ENCODE assay signal across 1 cellular context in the genomic region with DNA sequence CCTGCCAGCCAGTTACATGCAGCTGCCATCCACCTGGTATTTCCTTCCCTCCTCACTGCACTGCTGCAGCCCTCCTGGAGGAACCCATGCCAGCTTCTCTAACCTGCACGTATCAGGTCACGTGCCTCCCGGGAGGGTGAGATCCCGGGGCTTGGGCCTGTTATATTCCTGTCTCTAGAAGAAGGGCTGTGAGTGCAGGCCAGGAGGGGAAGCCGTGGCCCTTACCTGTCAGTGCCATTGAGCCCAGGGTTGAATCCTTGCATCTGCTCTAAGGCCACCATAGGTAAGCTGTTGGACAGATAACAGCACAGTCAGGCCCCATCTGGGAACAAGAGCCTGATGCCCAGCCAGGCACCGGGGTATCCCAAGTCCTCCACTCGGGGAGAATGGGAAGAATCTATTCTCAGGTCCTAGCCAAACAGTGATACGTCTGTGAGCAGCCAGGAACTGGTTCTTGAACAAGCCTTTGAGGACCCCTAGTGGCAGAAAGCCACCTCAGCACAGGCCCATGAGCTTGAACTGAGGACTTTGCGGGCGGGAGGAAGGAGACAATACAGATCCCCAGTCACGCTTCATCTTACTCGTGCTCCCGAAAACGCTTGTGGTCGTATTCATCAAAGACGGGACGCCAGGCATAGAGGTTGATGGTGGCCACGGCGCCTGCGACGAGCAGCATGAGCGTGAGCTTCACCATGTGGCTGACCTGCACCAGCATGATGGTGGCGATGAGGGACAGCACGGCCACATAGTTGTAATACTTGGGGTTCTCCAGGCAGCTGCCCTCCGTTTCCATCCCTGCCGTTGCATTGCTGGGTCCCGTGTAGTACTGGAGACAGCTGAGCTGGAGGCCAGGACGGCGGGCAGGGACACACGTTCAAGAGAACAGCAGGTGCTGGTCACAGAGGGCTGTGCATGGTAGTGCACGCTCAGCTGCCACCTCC.
TF ChIP-seq lines count a peak whose summit lies in the region.

No MANE protein-coding gene starts in this region.

TF ChIP-seq in WTC11, 78 proteins besides CTCF, POLR2A, EP300 and RAD21 (continued from another document):
- TF ChIP-seq, protein P1, sequence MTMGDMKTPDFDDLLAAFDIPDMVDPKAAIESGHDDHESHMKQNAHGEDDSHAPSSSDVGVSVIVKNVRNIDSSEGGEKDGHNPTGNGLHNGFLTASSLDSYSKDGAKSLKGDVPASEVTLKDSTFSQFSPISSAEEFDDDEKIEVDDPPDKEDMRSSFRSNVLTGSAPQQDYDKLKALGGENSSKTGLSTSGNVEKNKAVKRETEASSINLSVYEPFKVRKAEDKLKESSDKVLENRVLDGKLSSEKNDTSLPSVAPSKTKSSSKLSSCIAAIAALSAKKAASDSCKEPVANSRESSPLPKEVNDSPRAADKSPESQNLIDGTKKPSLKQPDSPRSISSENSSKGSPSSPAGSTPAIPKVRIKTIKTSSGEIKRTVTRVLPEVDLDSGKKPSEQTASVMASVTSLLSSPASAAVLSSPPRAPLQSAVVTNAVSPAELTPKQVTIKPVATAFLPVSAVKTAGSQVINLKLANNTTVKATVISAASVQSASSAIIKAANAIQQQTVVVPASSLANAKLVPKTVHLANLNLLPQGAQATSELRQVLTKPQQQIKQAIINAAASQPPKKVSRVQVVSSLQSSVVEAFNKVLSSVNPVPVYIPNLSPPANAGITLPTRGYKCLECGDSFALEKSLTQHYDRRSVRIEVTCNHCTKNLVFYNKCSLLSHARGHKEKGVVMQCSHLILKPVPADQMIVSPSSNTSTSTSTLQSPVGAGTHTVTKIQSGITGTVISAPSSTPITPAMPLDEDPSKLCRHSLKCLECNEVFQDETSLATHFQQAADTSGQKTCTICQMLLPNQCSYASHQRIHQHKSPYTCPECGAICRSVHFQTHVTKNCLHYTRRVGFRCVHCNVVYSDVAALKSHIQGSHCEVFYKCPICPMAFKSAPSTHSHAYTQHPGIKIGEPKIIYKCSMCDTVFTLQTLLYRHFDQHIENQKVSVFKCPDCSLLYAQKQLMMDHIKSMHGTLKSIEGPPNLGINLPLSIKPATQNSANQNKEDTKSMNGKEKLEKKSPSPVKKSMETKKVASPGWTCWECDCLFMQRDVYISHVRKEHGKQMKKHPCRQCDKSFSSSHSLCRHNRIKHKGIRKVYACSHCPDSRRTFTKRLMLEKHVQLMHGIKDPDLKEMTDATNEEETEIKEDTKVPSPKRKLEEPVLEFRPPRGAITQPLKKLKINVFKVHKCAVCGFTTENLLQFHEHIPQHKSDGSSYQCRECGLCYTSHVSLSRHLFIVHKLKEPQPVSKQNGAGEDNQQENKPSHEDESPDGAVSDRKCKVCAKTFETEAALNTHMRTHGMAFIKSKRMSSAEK (CRISPR knock-in tag; IDR thresholded peaks at IDR 0.05; ENCODE audit: borderline replicate concordance): no peak
- TF ChIP-seq NFYB (CRISPR knock-in tag; conservative IDR thresholded peaks at IDR 0.05; ENCODE audit: low read depth) (no peak), ZBTB21 (CRISPR knock-in tag; IDR thresholded peaks at IDR 0.05; ENCODE audit: borderline replicate concordance) (no peak), RELA (CRISPR knock-in tag; IDR thresholded peaks at IDR 0.05; ENCODE audit: borderline replicate concordance) (no peak), SOX15 (CRISPR knock-in tag; IDR thresholded peaks at IDR 0.05) (no peak), ESRRA (CRISPR knock-in tag; IDR thresholded peaks at IDR 0.05; ENCODE audit: borderline replicate concordance) (no peak), PRRX2 (CRISPR knock-in tag; IDR thresholded peaks at IDR 0.05) (no peak), GRHL2 (CRISPR knock-in tag; IDR thresholded peaks at IDR 0.05; ENCODE audit: insufficient replicate concordance, severe bottlenecking) (no peak), ZNF263 (CRISPR knock-in tag; IDR thresholded peaks at IDR 0.05; ENCODE audit: low read depth) (peak; percentile 93), NR2C2 (CRISPR knock-in tag; IDR thresholded peaks at IDR 0.05) (no peak), FOXJ3 (CRISPR knock-in tag; IDR thresholded peaks at IDR 0.05; ENCODE audit: borderline replicate concordance) (no peak), OVOL2 (CRISPR knock-in tag; IDR thresholded peaks at IDR 0.05; ENCODE audit: borderline replicate concordance) (no peak), ZNF423 (CRISPR knock-in tag; IDR thresholded peaks at IDR 0.05) (no peak), ZNF416 (CRISPR knock-in tag; IDR thresholded peaks at IDR 0.05) (no peak), FOXP1 (CRISPR knock-in tag; IDR thresholded peaks at IDR 0.05; ENCODE audit: borderline replicate concordance) (peak; percentile 46; the same call in 1 of the 2 replicates), ZNF219 (CRISPR knock-in tag; IDR thresholded peaks at IDR 0.05; ENCODE audit: borderline replicate concordance) (no peak), CREM (CRISPR knock-in tag; IDR thresholded peaks at IDR 0.05) (no peak), NFATC4 (CRISPR knock-in tag; IDR thresholded peaks at IDR 0.05) (no peak)
- TF ChIP-seq, protein P2, sequence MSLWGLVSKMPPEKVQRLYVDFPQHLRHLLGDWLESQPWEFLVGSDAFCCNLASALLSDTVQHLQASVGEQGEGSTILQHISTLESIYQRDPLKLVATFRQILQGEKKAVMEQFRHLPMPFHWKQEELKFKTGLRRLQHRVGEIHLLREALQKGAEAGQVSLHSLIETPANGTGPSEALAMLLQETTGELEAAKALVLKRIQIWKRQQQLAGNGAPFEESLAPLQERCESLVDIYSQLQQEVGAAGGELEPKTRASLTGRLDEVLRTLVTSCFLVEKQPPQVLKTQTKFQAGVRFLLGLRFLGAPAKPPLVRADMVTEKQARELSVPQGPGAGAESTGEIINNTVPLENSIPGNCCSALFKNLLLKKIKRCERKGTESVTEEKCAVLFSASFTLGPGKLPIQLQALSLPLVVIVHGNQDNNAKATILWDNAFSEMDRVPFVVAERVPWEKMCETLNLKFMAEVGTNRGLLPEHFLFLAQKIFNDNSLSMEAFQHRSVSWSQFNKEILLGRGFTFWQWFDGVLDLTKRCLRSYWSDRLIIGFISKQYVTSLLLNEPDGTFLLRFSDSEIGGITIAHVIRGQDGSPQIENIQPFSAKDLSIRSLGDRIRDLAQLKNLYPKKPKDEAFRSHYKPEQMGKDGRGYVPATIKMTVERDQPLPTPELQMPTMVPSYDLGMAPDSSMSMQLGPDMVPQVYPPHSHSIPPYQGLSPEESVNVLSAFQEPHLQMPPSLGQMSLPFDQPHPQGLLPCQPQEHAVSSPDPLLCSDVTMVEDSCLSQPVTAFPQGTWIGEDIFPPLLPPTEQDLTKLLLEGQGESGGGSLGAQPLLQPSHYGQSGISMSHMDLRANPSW (CRISPR knock-in tag; conservative IDR thresholded peaks at IDR 0.05; ENCODE audit: low read depth): no peak
- TF ChIP-seq, protein P3, sequence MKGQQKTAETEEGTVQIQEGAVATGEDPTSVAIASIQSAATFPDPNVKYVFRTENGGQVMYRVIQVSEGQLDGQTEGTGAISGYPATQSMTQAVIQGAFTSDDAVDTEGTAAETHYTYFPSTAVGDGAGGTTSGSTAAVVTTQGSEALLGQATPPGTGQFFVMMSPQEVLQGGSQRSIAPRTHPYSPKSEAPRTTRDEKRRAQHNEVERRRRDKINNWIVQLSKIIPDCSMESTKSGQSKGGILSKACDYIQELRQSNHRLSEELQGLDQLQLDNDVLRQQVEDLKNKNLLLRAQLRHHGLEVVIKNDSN (CRISPR knock-in tag; IDR thresholded peaks at IDR 0.05): peak; percentile 30; the same call in 1 of the 2 replicates
- TF ChIP-seq, protein P4, sequence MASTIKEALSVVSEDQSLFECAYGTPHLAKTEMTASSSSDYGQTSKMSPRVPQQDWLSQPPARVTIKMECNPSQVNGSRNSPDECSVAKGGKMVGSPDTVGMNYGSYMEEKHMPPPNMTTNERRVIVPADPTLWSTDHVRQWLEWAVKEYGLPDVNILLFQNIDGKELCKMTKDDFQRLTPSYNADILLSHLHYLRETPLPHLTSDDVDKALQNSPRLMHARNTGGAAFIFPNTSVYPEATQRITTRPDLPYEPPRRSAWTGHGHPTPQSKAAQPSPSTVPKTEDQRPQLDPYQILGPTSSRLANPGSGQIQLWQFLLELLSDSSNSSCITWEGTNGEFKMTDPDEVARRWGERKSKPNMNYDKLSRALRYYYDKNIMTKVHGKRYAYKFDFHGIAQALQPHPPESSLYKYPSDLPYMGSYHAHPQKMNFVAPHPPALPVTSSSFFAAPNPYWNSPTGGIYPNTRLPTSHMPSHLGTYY (CRISPR knock-in tag; IDR thresholded peaks at IDR 0.05): no peak
- TF ChIP-seq, protein P5, sequence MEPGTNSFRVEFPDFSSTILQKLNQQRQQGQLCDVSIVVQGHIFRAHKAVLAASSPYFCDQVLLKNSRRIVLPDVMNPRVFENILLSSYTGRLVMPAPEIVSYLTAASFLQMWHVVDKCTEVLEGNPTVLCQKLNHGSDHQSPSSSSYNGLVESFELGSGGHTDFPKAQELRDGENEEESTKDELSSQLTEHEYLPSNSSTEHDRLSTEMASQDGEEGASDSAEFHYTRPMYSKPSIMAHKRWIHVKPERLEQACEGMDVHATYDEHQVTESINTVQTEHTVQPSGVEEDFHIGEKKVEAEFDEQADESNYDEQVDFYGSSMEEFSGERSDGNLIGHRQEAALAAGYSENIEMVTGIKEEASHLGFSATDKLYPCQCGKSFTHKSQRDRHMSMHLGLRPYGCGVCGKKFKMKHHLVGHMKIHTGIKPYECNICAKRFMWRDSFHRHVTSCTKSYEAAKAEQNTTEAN (CRISPR knock-in tag; IDR thresholded peaks at IDR 0.05): no peak
- TF ChIP-seq, protein P6, sequence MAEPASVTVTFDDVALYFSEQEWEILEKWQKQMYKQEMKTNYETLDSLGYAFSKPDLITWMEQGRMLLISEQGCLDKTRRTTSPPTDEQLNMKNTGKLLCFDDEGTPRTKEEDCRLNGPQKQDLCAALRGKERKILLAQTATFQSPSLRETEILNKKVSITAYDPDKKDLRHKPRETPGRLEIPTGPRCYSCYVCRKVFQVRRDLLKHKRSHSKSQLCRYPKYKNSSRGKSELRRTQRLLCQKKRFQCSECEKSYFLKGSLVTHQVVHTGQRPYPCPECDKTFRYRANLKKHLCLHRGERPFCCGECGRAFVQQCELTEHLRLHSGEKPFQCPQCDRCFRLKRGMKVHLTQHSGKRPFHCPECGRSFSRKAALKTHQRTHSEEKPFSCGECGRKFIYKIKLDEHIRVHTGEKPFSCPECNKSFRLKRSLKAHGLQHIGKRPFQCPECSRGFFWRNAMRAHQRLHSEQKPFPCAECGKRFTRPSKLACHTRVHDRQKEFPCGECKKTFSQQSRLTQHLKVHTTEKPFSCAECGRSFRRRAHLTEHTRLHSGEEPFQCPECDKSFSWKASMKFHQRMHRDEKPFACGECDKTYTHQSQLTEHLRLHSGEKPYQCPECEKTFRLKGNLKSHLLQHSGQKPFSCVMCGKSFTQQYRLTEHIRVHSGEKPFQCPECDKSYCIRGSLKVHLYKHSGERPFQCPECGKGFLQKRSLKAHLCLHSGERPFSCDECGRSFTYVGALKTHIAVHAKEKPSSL (CRISPR knock-in tag; conservative IDR thresholded peaks at IDR 0.05): no peak
- TF ChIP-seq, protein P7, sequence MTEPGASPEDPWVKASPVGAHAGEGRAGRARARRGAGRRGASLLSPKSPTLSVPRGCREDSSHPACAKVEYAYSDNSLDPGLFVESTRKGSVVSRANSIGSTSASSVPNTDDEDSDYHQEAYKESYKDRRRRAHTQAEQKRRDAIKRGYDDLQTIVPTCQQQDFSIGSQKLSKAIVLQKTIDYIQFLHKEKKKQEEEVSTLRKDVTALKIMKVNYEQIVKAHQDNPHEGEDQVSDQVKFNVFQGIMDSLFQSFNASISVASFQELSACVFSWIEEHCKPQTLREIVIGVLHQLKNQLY (CRISPR knock-in tag; IDR thresholded peaks at IDR 0.05): no peak
- TF ChIP-seq, protein P8, sequence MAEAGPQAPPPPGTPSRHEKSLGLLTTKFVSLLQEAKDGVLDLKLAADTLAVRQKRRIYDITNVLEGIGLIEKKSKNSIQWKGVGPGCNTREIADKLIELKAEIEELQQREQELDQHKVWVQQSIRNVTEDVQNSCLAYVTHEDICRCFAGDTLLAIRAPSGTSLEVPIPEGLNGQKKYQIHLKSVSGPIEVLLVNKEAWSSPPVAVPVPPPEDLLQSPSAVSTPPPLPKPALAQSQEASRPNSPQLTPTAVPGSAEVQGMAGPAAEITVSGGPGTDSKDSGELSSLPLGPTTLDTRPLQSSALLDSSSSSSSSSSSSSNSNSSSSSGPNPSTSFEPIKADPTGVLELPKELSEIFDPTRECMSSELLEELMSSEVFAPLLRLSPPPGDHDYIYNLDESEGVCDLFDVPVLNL (CRISPR knock-in tag; IDR thresholded peaks at IDR 0.05; ENCODE audit: borderline replicate concordance, low read depth): no peak
